In genomic region chr22:44882226-44882905, GRCh38 we compare ENCODE assay signal across 1 cellular context.
TF ChIP-seq lines count a peak whose summit lies in the region.

No MANE protein-coding gene starts in this region.

TF ChIP-seq in GM23338, 12 proteins besides CTCF, POLR2A, EP300 and RAD21:
- no peak for TF ChIP-seq REST (IDR thresholded peaks at IDR 0.05; ENCODE audit: unreplicated experiment)
- no peak for TF ChIP-seq STAT1 (IDR thresholded peaks at IDR 0.05; ENCODE audit: unreplicated experiment)
- TF ChIP-seq JUNB (IDR thresholded peaks at IDR 0.05; ENCODE audit: unreplicated experiment): no peak
- TF ChIP-seq ETS1 (IDR thresholded peaks at IDR 0.05): no peak
- no peak for TF ChIP-seq ZNF114 (CRISPR knock-in tag; IDR thresholded peaks at IDR 0.05)
